Comparison of ENCODE assay signal across 9 cellular contexts in genomic region chr2:218782529-218782845, GRCh38. TPM values are rescaled to one million over a fixed set of nuclear protein-coding genes. Genes with fewer than 3 reads are reported as not detected.
DNase-seq lines count a peak whose midpoint lies in the region; ATAC-seq and TF ChIP-seq lines count a peak whose summit lies in the region.
"Had no signal": no experiment of that assay in that cellular context is flagged by ENCODE, and none has a peak within 500 bp of the region (broad histone marks: within the 10 kb centered on the region; RNA-seq: fewer than 3 reads in every experiment).

No MANE protein-coding gene starts in this region.

- no peak overlapping the region for H2AFZ ChIP-seq in H9 (ENCODE audit: low read length)

- H3K4ac ChIP-seq in H9 (ENCODE audit: low read depth, low read length), result no peak overlapping the region

- H3K9me3 Mint-ChIP-seq in H9, result 0 out of 5 replicates have a peak, but pooled peaks cover 0 to under 1% of the 10 kb centered on the region in 2 experiments

- no peak overlapping the region for H2BK12ac ChIP-seq in H9 (ENCODE audit: insufficient read length, low read depth, low read length)

- DNase-seq in H9 (no peak), kidney tubule cell (ENCODE audit: low spot score) (peak; percentile 21), sigmoid colon (no peak), AML-193 (lab: John Stamatoyannopoulos, UW) (no peak), NCI-H510A treated with DMSO at 0.1 percent for 48 hours (lab: John Stamatoyannopoulos, UW) (no peak)
- DNase-seq: NCI-H446 had no signal

- H3K9me3 ChIP-seq in H9 (ENCODE audit: control insufficient read depth, low read depth, low read length) (no peaks in the 10 kb centered on the region), duodenal mucosa (ENCODE audit: control insufficient read depth in 1 of 2, low read length in 2 of 2) (no peaks in the 10 kb centered on the region), sigmoid colon (no peaks in the 10 kb centered on the region)

- H3K4me1 Mint-ChIP-seq in H9, result peaks cover 11 to 20% of the 10 kb centered on the region in 2 experiments

- H4K91ac ChIP-seq in H9 (ENCODE audit: insufficient read length, low read depth, low read length), result no peak overlapping the region

- H3K4me3 Mint-ChIP-seq in H9, result peak overlapping the region; percentile 66 to 86

- H3T11ph ChIP-seq in H9 (ENCODE audit: low read length), result no peak overlapping the region

- H2BK20ac ChIP-seq in H9 (ENCODE audit: low read depth, low read length, poor library complexity, severe bottlenecking), result no peak overlapping the region

- no peak overlapping the region for H3K18ac ChIP-seq in H9 (ENCODE audit: insufficient read length, low read depth, low read length)

- no peaks in the 10 kb centered on the region for H4K20me1 ChIP-seq in H9 (ENCODE audit: control insufficient read depth, insufficient read depth, insufficient read length)

- H3K23me2 ChIP-seq in H9 (ENCODE audit: insufficient read length, low read depth, low read length, poor library complexity, severe bottlenecking), result peaks cover 14% of the 10 kb centered on the region

- H3K27ac Mint-ChIP-seq in H9, result no peak overlapping the region

- H3K23ac ChIP-seq in H9 (ENCODE audit: insufficient read length, low read depth, low read length), result no peak overlapping the region

- intact Hi-C loops in sigmoid colon (cut with DNase I), result loop anchor here (5.0 kb wide), 1 partner anchor 70 kb away; the partner anchor contains the start of gene TTLL4

- no peaks in the 10 kb centered on the region for H3K4me1 ChIP-seq in H9 (ENCODE audit: insufficient read depth, low read length)
- H3K4me1 ChIP-seq in duodenal mucosa (ENCODE audit: control insufficient read depth in 1 of 2, insufficient read depth in 2 of 2, low read length in 2 of 2), result peaks cover 22 to 36% of the 10 kb centered on the region in 2 donors
- peaks cover 0 to 27% (median 16%) of the 10 kb centered on the region in 4 donors for H3K4me1 ChIP-seq in sigmoid colon

- peaks cover 52% of the 10 kb centered on the region for H3K27me3 Mint-ChIP-seq in H9 (ENCODE audit: low read depth)

- H3K9ac ChIP-seq in H9 (ENCODE audit: extremely low read depth, insufficient read length, low read length) (peak overlapping the region; percentile 40), duodenal mucosa (ENCODE audit: low read depth in 1 of 2, low read length in 2 of 2) (peak overlapping the region; percentile 40 to 71)

- WGBS in H9 (ENCODE audit: extremely low coverage, insufficient read length, low lambda C conversion rate), result no CpG with 5 or more reads among the region's 6 CpGs
- 6 to 29% methylated on average over 6 of the region's 6 CpGs for WGBS in sigmoid colon, 2 donors

- H3K4me3 ChIP-seq in duodenal mucosa (ENCODE audit: low read depth in 1 of 2, low read length in 2 of 2), result peak overlapping the region; percentile 79 to 85
- H3K4me3 ChIP-seq in sigmoid colon, result peak overlapping the region; percentile 62 to 79 (median 72)

- no peaks in the 10 kb centered on the region for H3K79me2 ChIP-seq in H9 (ENCODE audit: insufficient read depth, low read length)

- no peak overlapping the region; the same call in 1 of the 2 replicates for H3K14ac ChIP-seq in H9 (ENCODE audit: insufficient read depth, low read length)

- H3K4me2 ChIP-seq in H9 (ENCODE audit: insufficient read depth, insufficient read length, low read length), result peak overlapping the region; percentile 82

- no peaks in the 10 kb centered on the region for H3K79me1 ChIP-seq in H9 (ENCODE audit: insufficient read depth, low read depth, low read length, poor library complexity, severe bottlenecking)

- no peak overlapping the region for H2BK120ac ChIP-seq in H9 (ENCODE audit: low read depth, low read length, poor library complexity, severe bottlenecking)

- H3K27ac ChIP-seq in H9 (ENCODE audit: insufficient read length, low read depth, low read length) (no peak overlapping the region), duodenal mucosa (ENCODE audit: low read depth, low read length) (peak overlapping the region; percentile 67), sigmoid colon (peak overlapping the region; percentile 79 to 84 (median 82))

- H2BK5ac ChIP-seq in H9 (ENCODE audit: insufficient read length, low read length), result no peak overlapping the region

- TF ChIP-seq EP300 in sigmoid colon (IDR thresholded peaks at IDR 0.05), result no peak

- TF ChIP-seq CTCF in H9 (conservative IDR thresholded peaks at IDR 0.05), result no peak
- TF ChIP-seq CTCF in sigmoid colon (IDR thresholded peaks at IDR 0.05), result no peak

- ATAC-seq in GM19397 (IDR thresholded peaks at IDR 0.05; ENCODE audit: unreplicated experiment), result no peak
- no peak for ATAC-seq in HG03280 (IDR thresholded peaks at IDR 0.05; ENCODE audit: unreplicated experiment)

- H4K5ac ChIP-seq in H9 (ENCODE audit: insufficient read length, low read depth, low read length), result no peak overlapping the region

- H4K8ac ChIP-seq in H9 (replicated peaks; ENCODE audit: insufficient read length, low read depth, low read length), result no peak overlapping the region

- peaks cover 4% of the 10 kb centered on the region; the same call in 1 of the 2 replicates for H3K27me3 ChIP-seq in H9 (ENCODE audit: insufficient read depth, low read length)
- no peaks in the 10 kb centered on the region for H3K27me3 ChIP-seq in duodenal mucosa (ENCODE audit: control insufficient read depth in 1 of 2, insufficient read depth in 2 of 2, low read length in 2 of 2)
- no peaks in the 10 kb centered on the region for H3K27me3 ChIP-seq in sigmoid colon

- H2BK15ac ChIP-seq in H9 (ENCODE audit: low read depth, low read length), result no peak overlapping the region

- H3K56ac ChIP-seq in H9 (ENCODE audit: insufficient read length, low read depth, low read length), result no peak overlapping the region

- no peak overlapping the region for H2AK5ac ChIP-seq in H9 (ENCODE audit: insufficient read length, low read length)

- TF ChIP-seq POLR2A in sigmoid colon (IDR thresholded peaks at IDR 0.05), result no peak

- H3K36me3 ChIP-seq in duodenal mucosa (ENCODE audit: control insufficient read depth in 1 of 2, insufficient read depth in 2 of 2, low read length in 2 of 2) (no peaks in the 10 kb centered on the region), sigmoid colon (no peaks in the 10 kb centered on the region)

- H3K36me3 Mint-ChIP-seq in H9 (ENCODE audit: insufficient read depth in 1 of 3, low read depth in 3 of 3), result peaks cover 0 to 5% (median 1%) of the 10 kb centered on the region in 3 experiments; a peak in 2 of 7 replicates

RNA-seq across cellular contexts. Expression of gene CYP27A1, which starts 0.5 kb away (rescaled TPM):
- 3.1 and 3.4 TPM in 2 replicates for total RNA-seq in H9 (2021)
- total RNA-seq in sigmoid colon, result 10 to 100 TPM; 21.9 to 30.1 (median 25.7) TPM
- polyA plus RNA-seq in sigmoid colon, result 10 to 100 TPM; 13.5 to 17.4 (median 14.6) TPM

RNA-seq across cellular contexts. Expression of gene PRKAG3, which starts 49.1 kb away (rescaled TPM):
- not detected in 2 replicates for total RNA-seq in H9 (2021)
- not detected for total RNA-seq in sigmoid colon
- polyA plus RNA-seq in sigmoid colon, result not detected
